ENCODE assay signal across 1 cellular context in genomic region chr2:142915502-142915901, GRCh38.
TF ChIP-seq lines count a peak whose summit lies in the region.

No MANE protein-coding gene starts in this region.

TF ChIP-seq in H1, 55 proteins besides CTCF, POLR2A, EP300 and RAD21 (continued from another document):
- TF ChIP-seq, protein P1, sequence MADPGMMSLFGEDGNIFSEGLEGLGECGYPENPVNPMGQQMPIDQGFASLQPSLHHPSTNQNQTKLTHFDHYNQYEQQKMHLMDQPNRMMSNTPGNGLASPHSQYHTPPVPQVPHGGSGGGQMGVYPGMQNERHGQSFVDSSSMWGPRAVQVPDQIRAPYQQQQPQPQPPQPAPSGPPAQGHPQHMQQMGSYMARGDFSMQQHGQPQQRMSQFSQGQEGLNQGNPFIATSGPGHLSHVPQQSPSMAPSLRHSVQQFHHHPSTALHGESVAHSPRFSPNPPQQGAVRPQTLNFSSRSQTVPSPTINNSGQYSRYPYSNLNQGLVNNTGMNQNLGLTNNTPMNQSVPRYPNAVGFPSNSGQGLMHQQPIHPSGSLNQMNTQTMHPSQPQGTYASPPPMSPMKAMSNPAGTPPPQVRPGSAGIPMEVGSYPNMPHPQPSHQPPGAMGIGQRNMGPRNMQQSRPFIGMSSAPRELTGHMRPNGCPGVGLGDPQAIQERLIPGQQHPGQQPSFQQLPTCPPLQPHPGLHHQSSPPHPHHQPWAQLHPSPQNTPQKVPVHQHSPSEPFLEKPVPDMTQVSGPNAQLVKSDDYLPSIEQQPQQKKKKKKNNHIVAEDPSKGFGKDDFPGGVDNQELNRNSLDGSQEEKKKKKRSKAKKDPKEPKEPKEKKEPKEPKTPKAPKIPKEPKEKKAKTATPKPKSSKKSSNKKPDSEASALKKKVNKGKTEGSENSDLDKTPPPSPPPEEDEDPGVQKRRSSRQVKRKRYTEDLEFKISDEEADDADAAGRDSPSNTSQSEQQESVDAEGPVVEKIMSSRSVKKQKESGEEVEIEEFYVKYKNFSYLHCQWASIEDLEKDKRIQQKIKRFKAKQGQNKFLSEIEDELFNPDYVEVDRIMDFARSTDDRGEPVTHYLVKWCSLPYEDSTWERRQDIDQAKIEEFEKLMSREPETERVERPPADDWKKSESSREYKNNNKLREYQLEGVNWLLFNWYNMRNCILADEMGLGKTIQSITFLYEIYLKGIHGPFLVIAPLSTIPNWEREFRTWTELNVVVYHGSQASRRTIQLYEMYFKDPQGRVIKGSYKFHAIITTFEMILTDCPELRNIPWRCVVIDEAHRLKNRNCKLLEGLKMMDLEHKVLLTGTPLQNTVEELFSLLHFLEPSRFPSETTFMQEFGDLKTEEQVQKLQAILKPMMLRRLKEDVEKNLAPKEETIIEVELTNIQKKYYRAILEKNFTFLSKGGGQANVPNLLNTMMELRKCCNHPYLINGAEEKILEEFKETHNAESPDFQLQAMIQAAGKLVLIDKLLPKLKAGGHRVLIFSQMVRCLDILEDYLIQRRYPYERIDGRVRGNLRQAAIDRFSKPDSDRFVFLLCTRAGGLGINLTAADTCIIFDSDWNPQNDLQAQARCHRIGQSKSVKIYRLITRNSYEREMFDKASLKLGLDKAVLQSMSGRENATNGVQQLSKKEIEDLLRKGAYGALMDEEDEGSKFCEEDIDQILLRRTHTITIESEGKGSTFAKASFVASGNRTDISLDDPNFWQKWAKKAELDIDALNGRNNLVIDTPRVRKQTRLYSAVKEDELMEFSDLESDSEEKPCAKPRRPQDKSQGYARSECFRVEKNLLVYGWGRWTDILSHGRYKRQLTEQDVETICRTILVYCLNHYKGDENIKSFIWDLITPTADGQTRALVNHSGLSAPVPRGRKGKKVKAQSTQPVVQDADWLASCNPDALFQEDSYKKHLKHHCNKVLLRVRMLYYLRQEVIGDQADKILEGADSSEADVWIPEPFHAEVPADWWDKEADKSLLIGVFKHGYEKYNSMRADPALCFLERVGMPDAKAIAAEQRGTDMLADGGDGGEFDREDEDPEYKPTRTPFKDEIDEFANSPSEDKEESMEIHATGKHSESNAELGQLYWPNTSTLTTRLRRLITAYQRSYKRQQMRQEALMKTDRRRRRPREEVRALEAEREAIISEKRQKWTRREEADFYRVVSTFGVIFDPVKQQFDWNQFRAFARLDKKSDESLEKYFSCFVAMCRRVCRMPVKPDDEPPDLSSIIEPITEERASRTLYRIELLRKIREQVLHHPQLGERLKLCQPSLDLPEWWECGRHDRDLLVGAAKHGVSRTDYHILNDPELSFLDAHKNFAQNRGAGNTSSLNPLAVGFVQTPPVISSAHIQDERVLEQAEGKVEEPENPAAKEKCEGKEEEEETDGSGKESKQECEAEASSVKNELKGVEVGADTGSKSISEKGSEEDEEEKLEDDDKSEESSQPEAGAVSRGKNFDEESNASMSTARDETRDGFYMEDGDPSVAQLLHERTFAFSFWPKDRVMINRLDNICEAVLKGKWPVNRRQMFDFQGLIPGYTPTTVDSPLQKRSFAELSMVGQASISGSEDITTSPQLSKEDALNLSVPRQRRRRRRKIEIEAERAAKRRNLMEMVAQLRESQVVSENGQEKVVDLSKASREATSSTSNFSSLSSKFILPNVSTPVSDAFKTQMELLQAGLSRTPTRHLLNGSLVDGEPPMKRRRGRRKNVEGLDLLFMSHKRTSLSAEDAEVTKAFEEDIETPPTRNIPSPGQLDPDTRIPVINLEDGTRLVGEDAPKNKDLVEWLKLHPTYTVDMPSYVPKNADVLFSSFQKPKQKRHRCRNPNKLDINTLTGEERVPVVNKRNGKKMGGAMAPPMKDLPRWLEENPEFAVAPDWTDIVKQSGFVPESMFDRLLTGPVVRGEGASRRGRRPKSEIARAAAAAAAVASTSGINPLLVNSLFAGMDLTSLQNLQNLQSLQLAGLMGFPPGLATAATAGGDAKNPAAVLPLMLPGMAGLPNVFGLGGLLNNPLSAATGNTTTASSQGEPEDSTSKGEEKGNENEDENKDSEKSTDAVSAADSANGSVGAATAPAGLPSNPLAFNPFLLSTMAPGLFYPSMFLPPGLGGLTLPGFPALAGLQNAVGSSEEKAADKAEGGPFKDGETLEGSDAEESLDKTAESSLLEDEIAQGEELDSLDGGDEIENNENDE (IDR thresholded peaks at IDR 0.05; ENCODE audit: insufficient replicate concordance, low read length): no peak
- TF ChIP-seq EZH2 (IDR thresholded peaks at IDR 0.05; ENCODE audit: low read depth, low read length, severe bottlenecking) (no peak), ASH2L (IDR thresholded peaks at IDR 0.05; ENCODE audit: low read length) (no peak), EGR1 (IDR thresholded peaks at IDR 0.05; ENCODE audit: borderline replicate concordance, low read depth, low read length) (no peak), CBX5 (IDR thresholded peaks at IDR 0.05; ENCODE audit: low read depth, low read length) (no peak), RBBP5 (IDR thresholded peaks at IDR 0.05; ENCODE audit: borderline replicate concordance, low read depth, low read length) (no peak), HDAC2 (IDR thresholded peaks at IDR 0.05; ENCODE audit: borderline replicate concordance in 1 of 2, low read depth in 2 of 2, low read length in 2 of 2) (no peak), ZNF274 (IDR thresholded peaks at IDR 0.05; ENCODE audit: borderline replicate concordance, extremely low read depth, low read length) (no peak), POLR2AphosphoS5 (IDR thresholded peaks at IDR 0.05; ENCODE audit: low read depth, low read length) (no peak), GTF2F1 (IDR thresholded peaks at IDR 0.05; ENCODE audit: borderline replicate concordance, low read depth, low read length) (no peak), SP4 (IDR thresholded peaks at IDR 0.05; ENCODE audit: low read length) (no peak), GABPA (IDR thresholded peaks at IDR 0.05; ENCODE audit: borderline replicate concordance, insufficient read depth, low read length) (no peak), NANOG (IDR thresholded peaks at IDR 0.05; ENCODE audit: insufficient read depth, low read depth, low read length, poor library complexity, severe bottlenecking) (no peak), RFX5 (IDR thresholded peaks at IDR 0.05; ENCODE audit: borderline replicate concordance, low read depth, low read length) (no peak), SP2 (IDR thresholded peaks at IDR 0.05; ENCODE audit: low read length) (no peak)
